17 cellular contexts compared by ENCODE assay signal in genomic region chr10:131668903-131669302, GRCh38.
DNase-seq lines count a peak whose midpoint lies in the region; ATAC-seq and TF ChIP-seq lines count a peak whose summit lies in the region.
"Had no signal": no experiment of that assay in that cellular context is flagged by ENCODE, and none has a peak within 500 bp of the region (broad histone marks: within the 10 kb centered on the region; RNA-seq: fewer than 3 reads in every experiment).

No MANE protein-coding gene starts in this region.

- no peak overlapping the region for H3K4me3 ChIP-seq in BLaER1
- no peak overlapping the region for H3K4me3 ChIP-seq in WERI-Rb-1 (ENCODE audit: low read depth, low read length)
- H3K4me3 ChIP-seq in SK-N-SH (ENCODE audit: low read depth in 2 of 2, low read length in 1 of 2), result no peak overlapping the region
- H3K4me3 ChIP-seq: GM23338, HAP-1 had no signal

- H3K36me3 ChIP-seq in BLaER1 (no peaks in the 10 kb centered on the region), WERI-Rb-1 (no peaks in the 10 kb centered on the region), SK-N-SH (replicated peaks in 1 of 2; ENCODE audit: control insufficient read depth in 1 of 2, insufficient read depth in 2 of 2, low read length in 1 of 2) (no peaks in the 10 kb centered on the region)
- H3K36me3 ChIP-seq: HAP-1 had no signal

- H3K9ac ChIP-seq in BLaER1 (no peak overlapping the region), SK-N-SH (no peak overlapping the region)

- H3K27me3 ChIP-seq in BLaER1, result no peaks in the 10 kb centered on the region
- no peaks in the 10 kb centered on the region for H3K27me3 ChIP-seq in WERI-Rb-1 (ENCODE audit: insufficient read depth, low read depth, severe bottlenecking)
- no peaks in the 10 kb centered on the region for H3K27me3 ChIP-seq in SK-N-SH (ENCODE audit: insufficient read depth)

- H3F3A ChIP-seq in SK-N-SH (replicated peaks; ENCODE audit: insufficient read depth), result no peaks in the 10 kb centered on the region

- TF ChIP-seq RAD21 in SK-N-SH (IDR thresholded peaks at IDR 0.05; ENCODE audit: low read length), result no peak

- POLR2A ChIA-PET in SK-N-SH (lab: Yijun Ruan, JAX), result no interaction called here

- H3K4me1 ChIP-seq in BLaER1 (peaks cover 21% of the 10 kb centered on the region), SK-N-SH (ENCODE audit: control insufficient read depth in 1 of 2, insufficient read depth in 2 of 2, low read depth in 1 of 2, low read length in 1 of 2) (no peaks in the 10 kb centered on the region)
- H3K4me1 ChIP-seq: HAP-1 had no signal

- CTCF ChIA-PET in SK-N-SH (lab: Yijun Ruan, JAX), result interaction anchor here (0.7 kb wide), 1 partner anchor 119 kb away, joined by 3 read pairs; no protein-coding TSS in a partner anchor

- H3K27ac ChIP-seq in BLaER1, result no peak overlapping the region
- peak overlapping the region; percentile 5; the same call in 1 of the 2 replicates for H3K27ac ChIP-seq in WERI-Rb-1
- no peak overlapping the region for H3K27ac ChIP-seq in SK-N-SH (ENCODE audit: low read depth in 2 of 2, low read length in 1 of 2)
- H3K27ac ChIP-seq: 22Rv1 had no signal

- TF ChIP-seq EP300 in SK-N-SH (IDR thresholded peaks at IDR 0.05; ENCODE audit: borderline replicate concordance in 1 of 2, low read depth in 1 of 2, low read length in 1 of 2), result no peak

- no peaks in the 10 kb centered on the region for H3K79me2 ChIP-seq in SK-N-SH (ENCODE audit: insufficient read depth)

- H3K9me3 ChIP-seq in BLaER1, result peaks cover 30% of the 10 kb centered on the region
- peaks cover 11% of the 10 kb centered on the region for H3K9me3 ChIP-seq in WERI-Rb-1 (ENCODE audit: severe bottlenecking)
- no peaks in the 10 kb centered on the region for H3K9me3 ChIP-seq in SK-N-SH
- H3K9me3 ChIP-seq: HAP-1 had no signal

- H3K4me2 ChIP-seq in BLaER1, result peak overlapping the region; percentile 70
- no peak overlapping the region for H3K4me2 ChIP-seq in SK-N-SH
- H3K4me2 ChIP-seq: GM23338 had no signal

- no peak for TF ChIP-seq CTCF in WERI-Rb-1 (IDR thresholded peaks at IDR 0.05; ENCODE audit: low read depth, low read length)
- TF ChIP-seq CTCF in SK-N-SH (IDR thresholded peaks at IDR 0.05), result no peak

- ATAC-seq in GM18867 (IDR thresholded peaks at IDR 0.05; ENCODE audit: unreplicated experiment) (peak; percentile 70), HG02852 (IDR thresholded peaks at IDR 0.05; ENCODE audit: unreplicated experiment) (peak; percentile 71)
- ATAC-seq: GM23338 had no signal

- no peak overlapping the region for H2AFZ ChIP-seq in SK-N-SH (ENCODE audit: low read depth)
- H2AFZ ChIP-seq: GM23338 had no signal

- H4K20me1 ChIP-seq in BLaER1 (no peaks in the 10 kb centered on the region), SK-N-SH (ENCODE audit: insufficient read depth) (no peaks in the 10 kb centered on the region)

- DNase-seq in WERI-Rb-1 (no peak), DMS53 (lab: John Stamatoyannopoulos, UW) (no peak), H4 (ENCODE audit: low spot score) (no peak), SK-N-SH (no peak), HK-2 (ENCODE audit: unreplicated experiment) (no peak)
- DNase-seq: C1 segment of cervical spinal cord; Calu3; CD4-positive, alpha-beta memory T cell; COR-L47; DND-41; HFFc6 had no signal

- 2% methylated on average over 7 of the region's 7 CpGs for WGBS in SK-N-SH (ENCODE audit: low lambda C conversion rate)

- H3K9me2 ChIP-seq in SK-N-SH, result no peaks in the 10 kb centered on the region

TF ChIP-seq in SK-N-SH, 30 proteins besides CTCF, POLR2A, EP300 and RAD21:
- TF ChIP-seq USF2 (IDR thresholded peaks at IDR 0.05; ENCODE audit: borderline replicate concordance, low read depth, low read length) (no peak), EZH2phosphoT487 (IDR thresholded peaks at IDR 0.05; ENCODE audit: borderline replicate concordance, low read depth) (no peak), ZBTB33 (IDR thresholded peaks at IDR 0.05; ENCODE audit: borderline replicate concordance, low read depth) (no peak), SIN3A (IDR thresholded peaks at IDR 0.05; ENCODE audit: borderline replicate concordance, low read depth, low read length) (no peak), FOSL2 (IDR thresholded peaks at IDR 0.05; ENCODE audit: borderline replicate concordance, low read depth) (no peak), SMC3 (IDR thresholded peaks at IDR 0.05; ENCODE audit: low read depth, low read length) (no peak), GABPA (IDR thresholded peaks at IDR 0.05; ENCODE audit: low read depth) (no peak), POLR2AphosphoS5 (IDR thresholded peaks at IDR 0.05; ENCODE audit: low read depth, low read length) (no peak), NFIC (IDR thresholded peaks at IDR 0.05; ENCODE audit: borderline replicate concordance) (no peak), FOXJ3 (CRISPR knock-in tag; IDR thresholded peaks at IDR 0.05) (no peak), RFX5 (IDR thresholded peaks at IDR 0.05; ENCODE audit: low read length) (no peak), CHD2 (IDR thresholded peaks at IDR 0.05; ENCODE audit: low read length, partially characterized antibody) (no peak), RCOR1 (IDR thresholded peaks at IDR 0.05; ENCODE audit: low read length) (no peak), MXI1 (IDR thresholded peaks at IDR 0.05; ENCODE audit: low read depth, low read length) (no peak), REST (IDR thresholded peaks at IDR 0.05; ENCODE audit: low read depth, low read length) (no peak), MEF2A (IDR thresholded peaks at IDR 0.05; ENCODE audit: borderline replicate concordance, low read depth) (no peak)
TF ChIP-seq in SK-N-SH: peak in this region for 0.
